4 cellular contexts compared by ENCODE assay signal in the genomic region with DNA sequence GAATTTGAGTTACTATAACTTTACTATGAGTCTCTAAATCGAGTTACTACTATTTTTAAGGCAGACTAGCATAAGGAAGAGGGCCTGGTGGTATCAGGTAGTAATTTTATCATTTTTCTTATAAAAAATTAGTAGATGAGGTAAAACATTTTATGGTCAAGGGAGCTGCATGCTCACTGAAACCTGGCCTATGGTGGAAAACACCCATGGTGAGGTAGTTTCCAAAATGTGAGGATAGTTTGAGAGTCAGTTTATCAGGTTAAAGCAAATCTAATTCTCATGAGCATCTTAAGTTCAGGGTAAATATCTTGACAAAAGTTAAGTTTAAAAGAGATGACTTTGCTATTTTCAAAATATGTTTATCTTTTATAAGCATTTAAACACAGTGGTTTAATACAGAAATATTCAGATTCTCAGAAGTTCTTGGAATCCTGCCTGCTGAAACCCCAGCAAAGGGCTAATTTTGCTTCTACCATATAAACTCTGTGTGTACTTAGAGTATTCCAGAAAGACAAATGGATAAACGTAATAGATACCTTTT.
TF ChIP-seq lines count a peak whose summit lies in the region.

No MANE protein-coding gene starts in this region.

TF ChIP-seq in SK-N-SH, 30 proteins besides CTCF, POLR2A, EP300 and RAD21:
- TF ChIP-seq TEAD4 (IDR thresholded peaks at IDR 0.05; ENCODE audit: borderline replicate concordance, insufficient read depth) = no peak
- TF ChIP-seq JUND (IDR thresholded peaks at IDR 0.05) = no peak
- TF ChIP-seq NRF1 (IDR thresholded peaks at IDR 0.05; ENCODE audit: low read depth, low read length) = no peak
- TF ChIP-seq TAF1 (IDR thresholded peaks at IDR 0.05; ENCODE audit: borderline replicate concordance, low read depth, low read length) = no peak
- no peak for TF ChIP-seq RFX5 (IDR thresholded peaks at IDR 0.05; ENCODE audit: low read length)
- no peak for TF ChIP-seq GATA2 (CRISPR knock-in tag; IDR thresholded peaks at IDR 0.05)
- no peak for TF ChIP-seq FOXJ3 (CRISPR knock-in tag; IDR thresholded peaks at IDR 0.05)
- TF ChIP-seq, protein P1, sequence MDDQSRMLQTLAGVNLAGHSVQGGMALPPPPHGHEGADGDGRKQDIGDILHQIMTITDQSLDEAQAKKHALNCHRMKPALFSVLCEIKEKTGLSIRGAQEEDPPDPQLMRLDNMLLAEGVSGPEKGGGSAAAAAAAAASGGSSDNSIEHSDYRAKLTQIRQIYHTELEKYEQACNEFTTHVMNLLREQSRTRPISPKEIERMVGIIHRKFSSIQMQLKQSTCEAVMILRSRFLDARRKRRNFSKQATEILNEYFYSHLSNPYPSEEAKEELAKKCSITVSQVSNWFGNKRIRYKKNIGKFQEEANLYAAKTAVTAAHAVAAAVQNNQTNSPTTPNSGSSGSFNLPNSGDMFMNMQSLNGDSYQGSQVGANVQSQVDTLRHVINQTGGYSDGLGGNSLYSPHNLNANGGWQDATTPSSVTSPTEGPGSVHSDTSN (IDR thresholded peaks at IDR 0.05) = no peak

TF ChIP-seq in SK-N-SH treated with all-trans-retinoic acid at 6 μM for 48 hours, 23 proteins besides CTCF, POLR2A, EP300 and RAD21 (continues in another document):
- TF ChIP-seq ISL1 (CRISPR knock-in tag; IDR thresholded peaks at IDR 0.05) (no peak), SNAI2 (CRISPR knock-in tag; IDR thresholded peaks at IDR 0.05) (no peak), ZNF8 (CRISPR knock-in tag; IDR thresholded peaks at IDR 0.05) (no peak), PPARA (CRISPR knock-in tag; IDR thresholded peaks at IDR 0.05; ENCODE audit: borderline replicate concordance) (no peak), CSDC2 (CRISPR knock-in tag; IDR thresholded peaks at IDR 0.05) (no peak), ZNF70 (CRISPR knock-in tag; IDR thresholded peaks at IDR 0.05) (no peak), OSR1 (CRISPR knock-in tag; IDR thresholded peaks at IDR 0.05) (no peak), ZFP3 (CRISPR knock-in tag; IDR thresholded peaks at IDR 0.05) (no peak), TOX (CRISPR knock-in tag; IDR thresholded peaks at IDR 0.05; ENCODE audit: borderline replicate concordance) (no peak), ARNTL (CRISPR knock-in tag; IDR thresholded peaks at IDR 0.05; ENCODE audit: borderline replicate concordance, low read depth) (no peak), ZFP30 (CRISPR knock-in tag; IDR thresholded peaks at IDR 0.05) (no peak), BACH2 (CRISPR knock-in tag; IDR thresholded peaks at IDR 0.05; ENCODE audit: borderline replicate concordance) (no peak)
- TF ChIP-seq, protein P2, sequence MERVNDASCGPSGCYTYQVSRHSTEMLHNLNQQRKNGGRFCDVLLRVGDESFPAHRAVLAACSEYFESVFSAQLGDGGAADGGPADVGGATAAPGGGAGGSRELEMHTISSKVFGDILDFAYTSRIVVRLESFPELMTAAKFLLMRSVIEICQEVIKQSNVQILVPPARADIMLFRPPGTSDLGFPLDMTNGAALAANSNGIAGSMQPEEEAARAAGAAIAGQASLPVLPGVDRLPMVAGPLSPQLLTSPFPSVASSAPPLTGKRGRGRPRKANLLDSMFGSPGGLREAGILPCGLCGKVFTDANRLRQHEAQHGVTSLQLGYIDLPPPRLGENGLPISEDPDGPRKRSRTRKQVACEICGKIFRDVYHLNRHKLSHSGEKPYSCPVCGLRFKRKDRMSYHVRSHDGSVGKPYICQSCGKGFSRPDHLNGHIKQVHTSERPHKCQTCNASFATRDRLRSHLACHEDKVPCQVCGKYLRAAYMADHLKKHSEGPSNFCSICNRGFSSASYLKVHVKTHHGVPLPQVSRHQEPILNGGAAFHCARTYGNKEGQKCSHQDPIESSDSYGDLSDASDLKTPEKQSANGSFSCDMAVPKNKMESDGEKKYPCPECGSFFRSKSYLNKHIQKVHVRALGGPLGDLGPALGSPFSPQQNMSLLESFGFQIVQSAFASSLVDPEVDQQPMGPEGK (CRISPR knock-in tag; IDR thresholded peaks at IDR 0.05; ENCODE audit: borderline replicate concordance) = no peak
- TF ChIP-seq, protein P3, sequence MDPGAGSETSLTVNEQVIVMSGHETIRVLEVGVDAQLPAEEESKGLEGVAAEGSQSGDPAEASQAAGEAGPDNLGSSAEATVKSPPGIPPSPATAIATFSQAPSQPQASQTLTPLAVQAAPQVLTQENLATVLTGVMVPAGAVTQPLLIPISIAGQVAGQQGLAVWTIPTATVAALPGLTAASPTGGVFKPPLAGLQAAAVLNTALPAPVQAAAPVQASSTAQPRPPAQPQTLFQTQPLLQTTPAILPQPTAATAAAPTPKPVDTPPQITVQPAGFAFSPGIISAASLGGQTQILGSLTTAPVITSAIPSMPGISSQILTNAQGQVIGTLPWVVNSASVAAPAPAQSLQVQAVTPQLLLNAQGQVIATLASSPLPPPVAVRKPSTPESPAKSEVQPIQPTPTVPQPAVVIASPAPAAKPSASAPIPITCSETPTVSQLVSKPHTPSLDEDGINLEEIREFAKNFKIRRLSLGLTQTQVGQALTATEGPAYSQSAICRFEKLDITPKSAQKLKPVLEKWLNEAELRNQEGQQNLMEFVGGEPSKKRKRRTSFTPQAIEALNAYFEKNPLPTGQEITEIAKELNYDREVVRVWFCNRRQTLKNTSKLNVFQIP (CRISPR knock-in tag; IDR thresholded peaks at IDR 0.05; ENCODE audit: borderline replicate concordance, low read depth) = no peak

TF ChIP-seq in A549, 52 proteins besides CTCF, POLR2A, EP300 and RAD21:
- no peak for TF ChIP-seq FOSL2 (IDR thresholded peaks at IDR 0.05)
- no peak for TF ChIP-seq FOSL2 (CRISPR knock-in tag; IDR thresholded peaks at IDR 0.05)
- TF ChIP-seq MAFK (IDR thresholded peaks at IDR 0.05; ENCODE audit: partially characterized antibody) = peak; percentile 78

TF ChIP-seq in GM23338, 12 proteins besides CTCF, POLR2A, EP300 and RAD21:
- TF ChIP-seq JUNB (IDR thresholded peaks at IDR 0.05; ENCODE audit: unreplicated experiment) = no peak
